ENCODE assay signal across 17 cellular contexts in genomic region chr2:122341007-122341406, GRCh38.
DNase-seq lines count a peak whose midpoint lies in the region; ATAC-seq, FAIRE-seq and TF ChIP-seq lines count a peak whose summit lies in the region.
"Had no signal": no experiment of that assay in that cellular context is flagged by ENCODE, and none has a peak within 500 bp of the region (broad histone marks: within the 10 kb centered on the region; RNA-seq: fewer than 3 reads in every experiment).

No MANE protein-coding gene starts in this region.

- H3K27me3 ChIP-seq in ACC112 (ENCODE audit: insufficient read depth, low read length) (no peaks in the 10 kb centered on the region), bronchial epithelial cell (ENCODE audit: control insufficient read depth, insufficient read depth, low read length) (no peaks in the 10 kb centered on the region), neural progenitor cell (no peaks in the 10 kb centered on the region), gastrocnemius medialis (no peaks in the 10 kb centered on the region)
- H3K27me3 ChIP-seq: foreskin keratinocyte had no signal

- TF ChIP-seq POLR2A in gastrocnemius medialis (IDR thresholded peaks at IDR 0.05), result no peak

- DNase-seq in bronchial epithelial cell (ENCODE audit: low read depth) (peak; percentile 87), NOMO-1 (lab: John Stamatoyannopoulos, UW; ENCODE audit: unreplicated experiment in 2 of 2) (no peak), neural progenitor cell (ENCODE audit: low spot score) (no peak), gastrocnemius medialis (no peak)
- DNase-seq: activated T-cell treated with anti-CD3 and anti-CD28 coated beads, Interleukin-2, amount 50 U/mL, for 24 hours; foreskin keratinocyte; H7; MM.1S; naive thymus-derived CD4-positive, alpha-beta T cell; NCI-H187; NCI-H526 treated with DMSO at 0.1 percent for 48 hours had no signal

- H3F3A ChIP-seq in neural progenitor cell (ENCODE audit: low read depth), result no peaks in the 10 kb centered on the region

- H3K36me3 Mint-ChIP-seq in neural progenitor cell, result no peaks in the 10 kb centered on the region
- H3K36me3 Mint-ChIP-seq: naive thymus-derived CD4-positive, alpha-beta T cell had no signal

- no peaks in the 10 kb centered on the region for H4K20me1 ChIP-seq in neural progenitor cell (ENCODE audit: low read depth)

- no peak overlapping the region for H3K4me2 ChIP-seq in neural progenitor cell
- H3K4me2 ChIP-seq: A549 had no signal

- H3K4me3 ChIP-seq in ACC112 (ENCODE audit: low read depth, low read length) (0 out of 2 replicates have a peak overlapping the region, but pooled peaks have one; percentile 7), bronchial epithelial cell (ENCODE audit: low read depth, low read length) (no peak overlapping the region), neural progenitor cell (no peak overlapping the region), gastrocnemius medialis (no peak overlapping the region)
- H3K4me3 ChIP-seq: A549 had no signal

- H3K4me3 Mint-ChIP-seq in neural progenitor cell, result no peak overlapping the region
- H3K4me3 Mint-ChIP-seq: activated T-cell treated with anti-CD3 and anti-CD28 coated beads, Interleukin-2, amount 50 U/mL, for 24 hours; naive thymus-derived CD4-positive, alpha-beta T cell had no signal

- H3K79me2 ChIP-seq in ACC112 (ENCODE audit: control insufficient read depth, insufficient read depth, low read length, unreplicated experiment), result no peaks in the 10 kb centered on the region
- H3K79me2 ChIP-seq in neural progenitor cell (ENCODE audit: low read depth), result no peaks in the 10 kb centered on the region

- no peak overlapping the region for H3K9ac ChIP-seq in neural progenitor cell

- intact Hi-C loops in gastrocnemius medialis (cut with DNase I; ENCODE audit: low total_unique reads), result no loop called here

- in situ Hi-C loops in gastrocnemius medialis (cut with MboI; ENCODE audit: low sequenced_read_pairs in 4 of 4), result no loop called here

- H3K4me1 ChIP-seq in ACC112 (ENCODE audit: control insufficient read depth, insufficient read depth, low read length, unreplicated experiment) (peaks cover 19% of the 10 kb centered on the region), neural progenitor cell (no peaks in the 10 kb centered on the region), gastrocnemius medialis (no peaks in the 10 kb centered on the region)
- H3K4me1 ChIP-seq: A549, foreskin keratinocyte had no signal

- H3K27ac Mint-ChIP-seq in neural progenitor cell, result no peak overlapping the region
- H3K27ac Mint-ChIP-seq: activated T-cell treated with anti-CD3 and anti-CD28 coated beads, Interleukin-2, amount 50 U/mL, for 24 hours; naive thymus-derived CD4-positive, alpha-beta T cell had no signal

- peaks cover 2% of the 10 kb centered on the region for H3K27me3 Mint-ChIP-seq in neural progenitor cell (ENCODE audit: insufficient read depth, low read depth)
- H3K27me3 Mint-ChIP-seq: activated T-cell treated with anti-CD3 and anti-CD28 coated beads, Interleukin-2, amount 50 U/mL, for 24 hours; naive thymus-derived CD4-positive, alpha-beta T cell had no signal

- peak overlapping the region; percentile 88 for H3K27ac ChIP-seq in ACC112 (ENCODE audit: low read depth, low read length)
- H3K27ac ChIP-seq in neural progenitor cell, result no peak overlapping the region
- no peak overlapping the region for H3K27ac ChIP-seq in gastrocnemius medialis
- H3K27ac ChIP-seq: A549, foreskin keratinocyte had no signal

- ATAC-seq in GM19043 (IDR thresholded peaks at IDR 0.05; ENCODE audit: low read depth, unreplicated experiment) (peak; percentile 9), HG03095 (IDR thresholded peaks at IDR 0.05; ENCODE audit: unreplicated experiment) (peak; percentile 27), GM21576 (IDR thresholded peaks at IDR 0.05; ENCODE audit: unreplicated experiment) (no peak), gastrocnemius medialis (no peak)
- ATAC-seq: A549; foreskin keratinocyte; naive thymus-derived CD4-positive, alpha-beta T cell had no signal

- H3K4me1 Mint-ChIP-seq in neural progenitor cell, result peaks cover 2% of the 10 kb centered on the region
- H3K4me1 Mint-ChIP-seq: naive thymus-derived CD4-positive, alpha-beta T cell had no signal

- H3K9me3 ChIP-seq in neural progenitor cell (ENCODE audit: low read depth) (no peaks in the 10 kb centered on the region), gastrocnemius medialis (no peaks in the 10 kb centered on the region)
- H3K9me3 ChIP-seq: A549 had no signal

- H3K36me3 ChIP-seq in ACC112 (ENCODE audit: insufficient read depth, low read length) (no peaks in the 10 kb centered on the region), bronchial epithelial cell (ENCODE audit: control insufficient read depth, insufficient read depth, low read length) (no peaks in the 10 kb centered on the region), neural progenitor cell (no peaks in the 10 kb centered on the region), gastrocnemius medialis (no peaks in the 10 kb centered on the region)

- FAIRE-seq in bronchial epithelial cell (lab: Jason Lieb, UNC), result no peak
- FAIRE-seq: A549, RCC 7860 had no signal

- no peak overlapping the region for H2AFZ ChIP-seq in ACC112 (ENCODE audit: low read length, unreplicated experiment)
- no peak overlapping the region for H2AFZ ChIP-seq in neural progenitor cell (replicated peaks)

- TF ChIP-seq CTCF in bronchial epithelial cell (IDR thresholded peaks at IDR 0.05; ENCODE audit: insufficient read depth, low read length, severe bottlenecking), result no peak
- TF ChIP-seq CTCF in neural progenitor cell (IDR thresholded peaks at IDR 0.05), result no peak
- TF ChIP-seq CTCF in gastrocnemius medialis (IDR thresholded peaks at IDR 0.05 in 4 of 5, conservative IDR thresholded peaks at IDR 0.05 in 1 of 5), result no peak

- H3K9me3 Mint-ChIP-seq in neural progenitor cell, result peaks cover 2% of the 10 kb centered on the region

Comparison
In these comparisons a context has a peak if more than half of its experiments do, and no peak if none do; other contexts are left out.
1. ATAC-seq: peak in GM19043 (single experiment) and HG03095 (single experiment); none in GM21576 (single experiment) and gastrocnemius medialis (0 of 2).